8 cellular contexts compared by ENCODE assay signal in the genomic region with DNA sequence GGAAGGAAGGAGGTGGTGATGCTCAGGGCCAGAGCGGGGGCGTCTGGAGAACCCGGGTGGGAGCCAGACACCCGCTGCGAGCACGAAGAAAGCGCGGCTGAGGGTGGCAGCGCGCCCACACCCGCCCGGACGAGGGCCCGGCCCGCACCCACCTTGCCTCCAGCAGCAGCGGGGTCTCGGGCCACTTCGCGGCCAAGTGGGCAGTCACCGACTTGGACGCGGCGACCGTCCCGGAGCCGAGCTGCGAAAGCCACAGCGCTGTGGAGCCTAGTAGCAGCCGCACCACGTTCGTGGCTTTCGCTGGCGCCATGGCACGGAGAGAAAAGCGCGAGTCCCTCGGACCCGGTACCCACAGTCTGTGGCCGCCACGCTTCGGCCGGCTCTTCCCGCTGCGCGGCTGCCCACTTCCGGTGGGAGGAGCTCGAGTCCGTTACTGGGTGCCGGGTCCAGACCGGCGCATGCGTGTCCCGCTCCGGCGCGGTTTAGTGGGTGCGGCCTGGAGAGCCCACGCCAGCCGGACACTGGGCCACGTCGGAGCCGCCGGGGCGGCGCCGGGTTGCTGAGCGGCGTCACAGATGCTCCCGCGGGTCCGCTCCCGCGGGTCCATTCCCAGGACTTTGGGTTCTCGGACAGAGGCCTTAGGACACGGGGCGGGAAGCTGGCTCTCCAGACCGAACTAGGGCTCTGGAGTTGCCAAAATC. TPM values are rescaled to one million over a fixed set of nuclear protein-coding genes. Genes with fewer than 3 reads are reported as not detected.
DNase-seq lines count a peak whose midpoint lies in the region; ATAC-seq, FAIRE-seq and TF ChIP-seq lines count a peak whose summit lies in the region.

A gene with protein sequence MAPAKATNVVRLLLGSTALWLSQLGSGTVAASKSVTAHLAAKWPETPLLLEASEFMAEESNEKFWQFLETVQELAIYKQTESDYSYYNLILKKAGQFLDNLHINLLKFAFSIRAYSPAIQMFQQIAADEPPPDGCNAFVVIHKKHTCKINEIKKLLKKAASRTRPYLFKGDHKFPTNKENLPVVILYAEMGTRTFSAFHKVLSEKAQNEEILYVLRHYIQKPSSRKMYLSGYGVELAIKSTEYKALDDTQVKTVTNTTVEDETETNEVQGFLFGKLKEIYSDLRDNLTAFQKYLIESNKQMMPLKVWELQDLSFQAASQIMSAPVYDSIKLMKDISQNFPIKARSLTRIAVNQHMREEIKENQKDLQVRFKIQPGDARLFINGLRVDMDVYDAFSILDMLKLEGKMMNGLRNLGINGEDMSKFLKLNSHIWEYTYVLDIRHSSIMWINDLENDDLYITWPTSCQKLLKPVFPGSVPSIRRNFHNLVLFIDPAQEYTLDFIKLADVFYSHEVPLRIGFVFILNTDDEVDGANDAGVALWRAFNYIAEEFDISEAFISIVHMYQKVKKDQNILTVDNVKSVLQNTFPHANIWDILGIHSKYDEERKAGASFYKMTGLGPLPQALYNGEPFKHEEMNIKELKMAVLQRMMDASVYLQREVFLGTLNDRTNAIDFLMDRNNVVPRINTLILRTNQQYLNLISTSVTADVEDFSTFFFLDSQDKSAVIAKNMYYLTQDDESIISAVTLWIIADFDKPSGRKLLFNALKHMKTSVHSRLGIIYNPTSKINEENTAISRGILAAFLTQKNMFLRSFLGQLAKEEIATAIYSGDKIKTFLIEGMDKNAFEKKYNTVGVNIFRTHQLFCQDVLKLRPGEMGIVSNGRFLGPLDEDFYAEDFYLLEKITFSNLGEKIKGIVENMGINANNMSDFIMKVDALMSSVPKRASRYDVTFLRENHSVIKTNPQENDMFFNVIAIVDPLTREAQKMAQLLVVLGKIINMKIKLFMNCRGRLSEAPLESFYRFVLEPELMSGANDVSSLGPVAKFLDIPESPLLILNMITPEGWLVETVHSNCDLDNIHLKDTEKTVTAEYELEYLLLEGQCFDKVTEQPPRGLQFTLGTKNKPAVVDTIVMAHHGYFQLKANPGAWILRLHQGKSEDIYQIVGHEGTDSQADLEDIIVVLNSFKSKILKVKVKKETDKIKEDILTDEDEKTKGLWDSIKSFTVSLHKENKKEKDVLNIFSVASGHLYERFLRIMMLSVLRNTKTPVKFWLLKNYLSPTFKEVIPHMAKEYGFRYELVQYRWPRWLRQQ (N-terminal part only) (minus strand): TSS at position 399 of the 701 bp plus-strand sequence. CDS start 89 bp downstream, at position 310.

- no peaks in the 10 kb centered on the region for H4K20me1 ChIP-seq in neural cell (ENCODE audit: insufficient read depth)

- peak within 1 kb of the TSS; percentile 58 for H3K4me2 ChIP-seq in neural cell (ENCODE audit: low read length)

- H3K4me3 Mint-ChIP-seq in activated T-helper 17 cell treated with anti-CD3 and anti-CD28 coated beads, Interleukin-2, amount 50 U/mL, for 72 hours: peak within 1 kb of the TSS; percentile 57

- no peaks in the 10 kb centered on the region for H3K36me3 ChIP-seq in neural cell (ENCODE audit: insufficient read depth, low read length)

- H3K27ac ChIP-seq in neural cell (ENCODE audit: low read length): peak within 1 kb of the TSS; percentile 45

- H3K4me1 Mint-ChIP-seq in activated T-helper 17 cell treated with anti-CD3 and anti-CD28 coated beads, Interleukin-2, amount 50 U/mL, for 72 hours: no peaks in the 10 kb centered on the region

- H3K4me3 ChIP-seq in neural cell (ENCODE audit: low read length): peak within 1 kb of the TSS; percentile 95

- H3K9ac ChIP-seq in neural cell (ENCODE audit: low read length): peak within 1 kb of the TSS; percentile 70

- H3K79me2 ChIP-seq in neural cell (replicated peaks; ENCODE audit: insufficient read depth, low read length): peaks cover 8% of the 10 kb centered on the region

- H3K27ac Mint-ChIP-seq in activated T-helper 17 cell treated with anti-CD3 and anti-CD28 coated beads, Interleukin-2, amount 50 U/mL, for 72 hours: no peak within 1 kb of the TSS

- H3K36me3 Mint-ChIP-seq in activated T-helper 17 cell treated with anti-CD3 and anti-CD28 coated beads, Interleukin-2, amount 50 U/mL, for 72 hours (ENCODE audit: low read depth): no peaks in the 10 kb centered on the region

- no peaks in the 10 kb centered on the region for H3K27me3 ChIP-seq in neural cell (ENCODE audit: insufficient read depth, low read depth, low read length)

- no peaks in the 10 kb centered on the region for H3K9me2 ChIP-seq in neural cell (ENCODE audit: insufficient read depth, low read length)

- no peak for TF ChIP-seq EP300 in neural cell (conservative IDR thresholded peaks at IDR 0.05; ENCODE audit: poor library complexity, severe bottlenecking)

- H3F3A ChIP-seq in neural cell (ENCODE audit: insufficient read depth, low read length, poor library complexity, severe bottlenecking): no peaks in the 10 kb centered on the region

- H3K27me3 Mint-ChIP-seq in activated T-helper 17 cell treated with anti-CD3 and anti-CD28 coated beads, Interleukin-2, amount 50 U/mL, for 72 hours: peaks cover 28% of the 10 kb centered on the region

- no peak for FAIRE-seq in D721Med (lab: Jason Lieb, UNC)
- FAIRE-seq in GM19239 (lab: Jason Lieb, UNC): peak; percentile 37

- H2AFZ ChIP-seq in neural cell (ENCODE audit: low read depth, low read length): peak within 1 kb of the TSS; percentile 90

- peak; percentile 87 for DNase-seq in D721Med (ENCODE audit: insufficient read length, low spot score)
- DNase-seq in GM19239 (ENCODE audit: insufficient read length, low spot score): peak; percentile 80
- peak; percentile 89 for DNase-seq in NCI-H345 (lab: John Stamatoyannopoulos, UW)
- DNase-seq in germinal center (ENCODE audit: low spot score): peak; percentile 78
- no peak for DNase-seq in activated effector memory CD4-positive, alpha-beta T cell treated with anti-CD3 and anti-CD28 coated beads, Interleukin-2, amount 50 U/mL, for 16 hours

- peak; percentile 67 for TF ChIP-seq RAD21 in neural cell (conservative IDR thresholded peaks at IDR 0.05)

- no peaks in the 10 kb centered on the region for H3K9me3 Mint-ChIP-seq in activated T-helper 17 cell treated with anti-CD3 and anti-CD28 coated beads, Interleukin-2, amount 50 U/mL, for 72 hours

- no peaks in the 10 kb centered on the region for H3K9me3 ChIP-seq in neural cell (ENCODE audit: low read length)

- ATAC-seq in HG03280 (IDR thresholded peaks at IDR 0.05; ENCODE audit: unreplicated experiment): peak; percentile 94
- peak; percentile 29 for ATAC-seq in activated T-helper 17 cell treated with anti-CD3 and anti-CD28 coated beads, Interleukin-2, amount 50 U/mL, for 72 hours (replicated peaks)

- TF ChIP-seq CTCF in D721Med (IDR thresholded peaks at IDR 0.05; ENCODE audit: insufficient read depth, missing control alignments) (no peak), neural cell (IDR thresholded peaks at IDR 0.05; ENCODE audit: poor library complexity, severe bottlenecking) (peak; percentile 59)

TF ChIP-seq in neural cell, 6 proteins besides CTCF, POLR2A, EP300 and RAD21:
- TF ChIP-seq REST (IDR thresholded peaks at IDR 0.05; ENCODE audit: borderline replicate concordance) (no peak), POLR2AphosphoS5 (IDR thresholded peaks at IDR 0.05) (peak; percentile 63), MXI1 (conservative IDR thresholded peaks at IDR 0.05; ENCODE audit: poor library complexity, severe bottlenecking) (peak; percentile 69), TAF1 (IDR thresholded peaks at IDR 0.05; ENCODE audit: low read depth) (no peak), SMC3 (conservative IDR thresholded peaks at IDR 0.05; ENCODE audit: poor library complexity) (peak; percentile 57), EZH2 (IDR thresholded peaks at IDR 0.05; ENCODE audit: borderline replicate concordance, insufficient read depth, low read length, poor library complexity, severe bottlenecking) (no peak)

RNA-seq across cellular contexts. Expression of the gene that starts here (rescaled TPM):
- under 1 TPM; 0.24 to 0.67 TPM for total RNA-seq in activated T-helper 17 cell treated with anti-CD3 and anti-CD28 coated beads, Interleukin-2, amount 50 U/mL, for 72 hours
- 31.1 and 35.3 TPM in 2 replicates for polyA plus RNA-seq in neural cell
- polyA minus RNA-seq in neural cell: 56.5 and 60.1 TPM in 2 replicates

Comparison
In these comparisons a context has a peak if more than half of its experiments do, and no peak if none do; other contexts are left out.
1. Peak in ATAC-seq in activated T-helper 17 cell treated with anti-CD3 and anti-CD28 coated beads, Interleukin-2, amount 50 U/mL, for 72 hours; RNA of the gene not detected or under 1 TPM.